ENCODE assay signal across 11 cellular contexts in the genomic region with DNA sequence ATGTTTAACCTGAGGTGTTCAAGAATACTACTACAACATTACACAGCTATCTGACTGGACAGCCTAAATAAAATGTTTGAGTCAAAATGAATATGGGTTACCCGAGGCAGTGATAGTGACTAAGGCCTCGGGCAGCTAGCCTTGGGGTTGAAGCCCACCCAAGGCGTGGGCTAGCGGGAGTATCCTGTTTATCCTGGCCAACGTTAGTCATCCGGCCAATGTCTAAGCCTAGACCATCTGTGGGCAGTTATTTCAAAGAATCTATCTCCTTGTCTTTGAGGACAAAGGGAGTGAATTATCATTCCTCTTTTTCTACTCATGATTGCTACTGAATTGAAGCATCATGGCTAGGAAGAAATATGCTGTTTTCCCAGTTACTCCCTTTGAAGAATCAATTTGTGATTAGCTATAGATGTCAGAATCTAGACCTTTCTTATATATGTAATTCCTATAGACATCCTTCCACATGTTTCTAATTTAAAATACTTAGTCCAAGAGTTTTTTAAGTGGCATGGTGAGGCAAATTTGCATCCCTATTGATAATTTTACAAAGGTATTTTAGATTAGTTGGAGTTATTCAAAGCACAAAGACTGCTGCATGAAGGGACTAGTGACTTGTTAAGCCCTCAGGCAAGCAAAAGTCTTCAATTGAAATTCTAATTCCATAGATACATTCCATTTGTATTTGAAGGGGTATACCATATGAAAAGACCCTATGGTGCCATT. TPM values are rescaled to one million over a fixed set of nuclear protein-coding genes. Genes with fewer than 3 reads are reported as not detected.
DNase-seq lines count a peak whose midpoint lies in the region; ATAC-seq, FAIRE-seq and TF ChIP-seq lines count a peak whose summit lies in the region.
"Had no signal": no experiment of that assay in that cellular context is flagged by ENCODE, and none has a peak within 500 bp of the region (broad histone marks: within the 10 kb centered on the region; RNA-seq: fewer than 3 reads in every experiment).

No MANE protein-coding gene starts in this region.

- H3K9ac ChIP-seq in endothelial cell of umbilical vein (replicated peaks; ENCODE audit: extremely low read depth, insufficient read depth, low read length) (no peak overlapping the region), neuronal stem cell (ENCODE audit: low read depth, low read length, poor library complexity) (no peak overlapping the region)

- TF ChIP-seq POLR2A in endothelial cell of umbilical vein (IDR thresholded peaks at IDR 0.05; ENCODE audit: low read depth, low read length) = no peak

- no peak overlapping the region for H2BK5ac ChIP-seq in neuronal stem cell (ENCODE audit: low read length)

- no peak overlapping the region for H3K14ac ChIP-seq in neuronal stem cell (ENCODE audit: low read length)

- dilution Hi-C loops in endothelial cell of umbilical vein (cut with MboI; ENCODE audit: extremely low pct_ligation_motif_present, low sequenced_read_pairs) = no loop called here

- H3K4me1 ChIP-seq in endothelial cell of umbilical vein (ENCODE audit: control insufficient read depth, extremely low read depth, insufficient read depth, low read length) = peaks cover 12% of the 10 kb centered on the region
- peaks cover 0 to 37% of the 10 kb centered on the region in 2 donors for H3K4me1 ChIP-seq in neuronal stem cell (ENCODE audit: control insufficient read depth in 2 of 2, insufficient read depth in 1 of 2, low read depth in 1 of 2, low read length in 2 of 2)
- H3K4me1 ChIP-seq in tibial artery = peaks cover 0 to 15% (median 0%) of the 10 kb centered on the region in 4 donors

- no peak overlapping the region for H2AFZ ChIP-seq in endothelial cell of umbilical vein (ENCODE audit: low read depth, low read length)
- peak overlapping the region; percentile 25 for H2AFZ ChIP-seq in neuronal stem cell (ENCODE audit: low read length)

- H3K4ac ChIP-seq in neuronal stem cell (ENCODE audit: low read length) = no peak overlapping the region

- peak; percentile 94 for DNase-seq in EH (ENCODE audit: low read depth)
- DNase-seq in NCI-H446 treated with DMSO at 0.1 percent for 48 hours (lab: John Stamatoyannopoulos, UW) = peak; percentile 22
- no peak for DNase-seq in endothelial cell of umbilical vein (ENCODE audit: low read depth, low spot score)
- no peak for DNase-seq in neuronal stem cell (ENCODE audit: low spot score)
- no peak for DNase-seq in SK-N-DZ (ENCODE audit: low spot score)
- DNase-seq in tibial artery = no peak
- DNase-seq in SKM-1 treated with dmso at 0.1 percent for 144 hours (lab: John Stamatoyannopoulos, UW; ENCODE audit: unreplicated experiment) = no peak
- DNase-seq: body of pancreas; CD4-positive, alpha-beta T cell had no signal

- TF ChIP-seq CTCF in endothelial cell of umbilical vein (IDR thresholded peaks at IDR 0.05; ENCODE audit: extremely low read depth in 1 of 2, insufficient read depth in 1 of 2, low read depth in 1 of 2, low read length in 2 of 2) (no peak), tibial artery (IDR thresholded peaks at IDR 0.05) (no peak)

- no peaks in the 10 kb centered on the region for H3K79me2 ChIP-seq in endothelial cell of umbilical vein (ENCODE audit: control insufficient read depth, insufficient read depth, low read length)

- no peak overlapping the region for H2BK15ac ChIP-seq in neuronal stem cell (ENCODE audit: low read length)

- H3K4me3 ChIP-seq in endothelial cell of umbilical vein (replicated peaks in 1 of 3; ENCODE audit: insufficient read depth in 1 of 3, low read depth in 1 of 3, low read length in 3 of 3) (no peak overlapping the region), neuronal stem cell (ENCODE audit: low read length in 2 of 2) (no peak overlapping the region), tibial artery (no peak overlapping the region)
- H3K4me3 ChIP-seq: body of pancreas had no signal

- H3K36me3 ChIP-seq in endothelial cell of umbilical vein (ENCODE audit: control insufficient read depth in 2 of 2, extremely low read depth in 1 of 2, insufficient read depth in 2 of 2, low read length in 2 of 2) (no peaks in the 10 kb centered on the region), neuronal stem cell (replicated peaks in 1 of 2; ENCODE audit: control insufficient read depth in 2 of 2, insufficient read depth in 2 of 2, low read length in 2 of 2) (no peaks in the 10 kb centered on the region), tibial artery (no peaks in the 10 kb centered on the region)

- H3K18ac ChIP-seq in neuronal stem cell (ENCODE audit: low read length) = no peak overlapping the region

- WGBS in neuronal stem cell (ENCODE audit: extremely low coverage in 2 of 2, insufficient read length in 2 of 2, insufficient replicate concordance in 1 of 2), 2 donors = no CpG with 5 or more reads among the region's 6 CpGs

- no peak overlapping the region for H3K23ac ChIP-seq in neuronal stem cell (ENCODE audit: low read depth, low read length, poor library complexity)

- FAIRE-seq in endothelial cell of umbilical vein (lab: Jason Lieb, UNC) = peak; percentile 26

- no peak overlapping the region for H3K27ac ChIP-seq in endothelial cell of umbilical vein (ENCODE audit: insufficient read depth, low read depth, low read length)
- H3K27ac ChIP-seq in neuronal stem cell (replicated peaks; ENCODE audit: low read length) = no peak overlapping the region
- no peak overlapping the region for H3K27ac ChIP-seq in tibial artery
- H3K27ac ChIP-seq: body of pancreas had no signal

- no peaks in the 10 kb centered on the region for H3K27me3 ChIP-seq in endothelial cell of umbilical vein (ENCODE audit: control insufficient read depth in 2 of 2, insufficient read depth in 2 of 2, low read length in 2 of 2)
- no peaks in the 10 kb centered on the region for H3K27me3 ChIP-seq in neuronal stem cell (ENCODE audit: control insufficient read depth in 3 of 3, insufficient read depth in 3 of 3, low read depth in 1 of 3, low read length in 3 of 3)
- no peaks in the 10 kb centered on the region for H3K27me3 ChIP-seq in tibial artery
- H3K27me3 ChIP-seq: body of pancreas had no signal

- no peak for ATAC-seq in HG03135 (IDR thresholded peaks at IDR 0.05; ENCODE audit: unreplicated experiment)
- ATAC-seq: body of pancreas had no signal

- H4K91ac ChIP-seq in neuronal stem cell (ENCODE audit: low read depth, low read length, poor library complexity) = no peak overlapping the region

- CTCF ChIA-PET in endothelial cell of umbilical vein (lab: Charles Lee) = interaction anchor here (0.6 to 2.6 kb wide), 4 partner anchors 10 to 68 kb away, joined by 3 to 20 read pairs (median 4); no protein-coding TSS in a partner anchor

- H2BK12ac ChIP-seq in neuronal stem cell (ENCODE audit: low read length) = no peak overlapping the region

- BruUV-seq in endothelial cell of umbilical vein (replicated peaks; lab: Mats Ljungman, UMichigan) = no TSS peak

- no peaks in the 10 kb centered on the region for H4K20me1 ChIP-seq in endothelial cell of umbilical vein (replicated peaks; ENCODE audit: control insufficient read depth, extremely low read depth, insufficient read depth, low read length)

- intact Hi-C loops in endothelial cell of umbilical vein (cut with micrococcal nuclease) (no loop called here), tibial artery (cut with DNase I; ENCODE audit: low total_unique reads) (loop anchor here (10.0 kb wide), 1 partner anchor 67 kb away; no protein-coding TSS in a partner anchor)

- POLR2A ChIA-PET in endothelial cell of umbilical vein (lab: Charles Lee) = no interaction called here

- H3K9me1 ChIP-seq in endothelial cell of umbilical vein (replicated peaks; ENCODE audit: control insufficient read depth, extremely low read depth, insufficient read depth, low read length) = no peaks in the 10 kb centered on the region

- H2AK5ac ChIP-seq in neuronal stem cell (ENCODE audit: low read depth, low read length) = no peak overlapping the region

- no peaks in the 10 kb centered on the region for H3K9me3 ChIP-seq in endothelial cell of umbilical vein (replicated peaks; ENCODE audit: control insufficient read depth, insufficient read depth, low read length)
- no peaks in the 10 kb centered on the region for H3K9me3 ChIP-seq in neuronal stem cell (replicated peaks in 1 of 2; ENCODE audit: control insufficient read depth in 2 of 2, insufficient read depth in 1 of 2, low read depth in 1 of 2, low read length in 2 of 2)
- no peaks in the 10 kb centered on the region for H3K9me3 ChIP-seq in tibial artery
- H3K9me3 ChIP-seq: body of pancreas had no signal

- H2BK120ac ChIP-seq in neuronal stem cell (ENCODE audit: low read depth, low read length) = no peak overlapping the region

- no peak overlapping the region for H4K8ac ChIP-seq in neuronal stem cell (ENCODE audit: low read depth, low read length)

- no peaks in the 10 kb centered on the region for H3K79me1 ChIP-seq in neuronal stem cell (ENCODE audit: low read depth, low read length)

- no peak overlapping the region for H3K4me2 ChIP-seq in endothelial cell of umbilical vein (ENCODE audit: insufficient read depth, low read length)
- H3K4me2 ChIP-seq in neuronal stem cell (ENCODE audit: insufficient read depth, low read length, poor library complexity, severe bottlenecking) = no peak overlapping the region

TF ChIP-seq in endothelial cell of umbilical vein, 7 proteins besides CTCF, POLR2A, EP300 and RAD21 (continues in another document):
- TF ChIP-seq, protein P1, sequence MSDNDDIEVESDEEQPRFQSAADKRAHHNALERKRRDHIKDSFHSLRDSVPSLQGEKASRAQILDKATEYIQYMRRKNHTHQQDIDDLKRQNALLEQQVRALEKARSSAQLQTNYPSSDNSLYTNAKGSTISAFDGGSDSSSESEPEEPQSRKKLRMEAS (IDR thresholded peaks at IDR 0.05; ENCODE audit: insufficient read depth, insufficient read length) = no peak
- TF ChIP-seq FOS (IDR thresholded peaks at IDR 0.05; ENCODE audit: borderline replicate concordance, insufficient read depth, low read length) (no peak), MYC (IDR thresholded peaks at IDR 0.05; ENCODE audit: low read depth, low read length) (no peak), POLR2AphosphoS5 (IDR thresholded peaks at IDR 0.05; ENCODE audit: insufficient read depth, low read depth, low read length) (no peak), GATA2 (IDR thresholded peaks at IDR 0.05; ENCODE audit: insufficient read depth, insufficient read length, low read depth, low read length) (no peak)

RNA-seq across cellular contexts. Expression of a gene that starts 6.0 kb away (rescaled TPM):
- total RNA-seq in endothelial cell of umbilical vein = 5.3 and 6.7 TPM in 2 replicates
- 1.9 and 2.7 TPM in 2 replicates for polyA plus RNA-seq in endothelial cell of umbilical vein
- polyA plus RNA-seq in endothelial cell of umbilical vein (2011; cell fraction: cytosol; rRNA removed) = 3.2 and 3.4 TPM in 2 replicates
- polyA plus RNA-seq in endothelial cell of umbilical vein (2011; cell fraction: nucleus; rRNA removed) = 5.7 and 6.3 TPM in 2 replicates
- polyA plus RNA-seq in endothelial cell of umbilical vein (2012) = 9.2 and 15.9 TPM in 2 replicates
- 10.5 and 17.8 TPM in 2 replicates for polyA minus RNA-seq in endothelial cell of umbilical vein
- not detected for polyA minus RNA-seq in endothelial cell of umbilical vein (2011; cell fraction: cytosol; rRNA and poly(A)+ RNA removed)
- 25.2 and 29.9 TPM in 2 replicates for polyA minus RNA-seq in endothelial cell of umbilical vein (2011; cell fraction: nucleus; rRNA and poly(A)+ RNA removed)
- polyA plus RNA-seq in neuronal stem cell (2013, experiment 1 of 2) = 3.4 TPM
- polyA plus RNA-seq in neuronal stem cell (2013, experiment 2 of 2) = 3.7 TPM
- 0.03 and 1.3 TPM in 2 replicates for polyA plus RNA-seq in SK-N-DZ (2014; cell fraction: cytosol; rRNA removed)
- polyA plus RNA-seq in SK-N-DZ (2014; cell fraction: nucleus; rRNA removed) = not detected in 2 replicates
- total RNA-seq: CD4-positive, alpha-beta T cell; T-helper 1 cell treated with Interleukin-12 subunit alpha and Interleukin-12 subunit beta and Interleukin-4 antibody, amounts not matched to agents 30 ng/mL and 1 ng/mL, for 36 hours had no signal

Comparison
In these comparisons a context has a peak if more than half of its experiments do, and no peak if none do; other contexts are left out.
1. DNase-seq: peak in EH (single experiment) and NCI-H446 treated with DMSO at 0.1 percent for 48 hours (single experiment); none in endothelial cell of umbilical vein (single experiment), neuronal stem cell (single experiment), SK-N-DZ (single experiment), tibial artery (0 of 2) and SKM-1 treated with dmso at 0.1 percent for 144 hours (single experiment).